Comparison of ENCODE assay signal across 10 cellular contexts in genomic region chr14:92582706-92583452, GRCh38.
DNase-seq lines count a peak whose midpoint lies in the region; ATAC-seq and TF ChIP-seq lines count a peak whose summit lies in the region.
"Had no signal": no experiment of that assay in that cellular context is flagged by ENCODE, and none has a peak within 500 bp of the region (broad histone marks: within the 10 kb centered on the region; RNA-seq: fewer than 3 reads in every experiment).

No MANE protein-coding gene starts in this region.

- H3K4me2 ChIP-seq in GM23248 (ENCODE audit: unreplicated experiment): no peak overlapping the region

- H3K79me2 ChIP-seq in GM23248 (ENCODE audit: insufficient read depth): no peaks in the 10 kb centered on the region

- no peaks in the 10 kb centered on the region for H3K27me3 ChIP-seq in GM23248 (replicated peaks; ENCODE audit: insufficient read depth)

- no peak overlapping the region for H3K4me3 ChIP-seq in GM23248

- CTCF ChIA-PET in activated CD4-positive, alpha-beta memory T cell treated with anti-CD3 and anti-CD28 coated beads, Interleukin-2, amount 10 ng/mL, durations not matched to agents 7 days and 5 days (lab: Charles Lee): no interaction called here

- TF ChIP-seq CTCF in CD14-positive monocyte (IDR thresholded peaks at IDR 0.05): no peak

- no peaks in the 10 kb centered on the region for H3K9me3 ChIP-seq in GM23248 (ENCODE audit: low read depth)

- no peak overlapping the region for H2AFZ ChIP-seq in GM23248

- peaks cover 0 to 6% (median 0%) of the 10 kb centered on the region in 7 donors for H3K9me3 Mint-ChIP-seq in CD14-positive monocyte
- peaks cover 2% of the 10 kb centered on the region for H3K9me3 Mint-ChIP-seq in activated CD4-positive, alpha-beta memory T cell treated with anti-CD3 and anti-CD28 coated beads, Interleukin-2, amount 10 ng/mL, durations not matched to agents 7 days and 5 days
- H3K9me3 Mint-ChIP-seq: brain had no signal

- peaks cover 0 to 4% (median 2%) of the 10 kb centered on the region in 3 donors for H3K27me3 Mint-ChIP-seq in CD14-positive monocyte (ENCODE audit: low read depth in 3 of 3)
- peaks cover 11% of the 10 kb centered on the region for H3K27me3 Mint-ChIP-seq in activated CD4-positive, alpha-beta memory T cell treated with anti-CD3 and anti-CD28 coated beads, Interleukin-2, amount 10 ng/mL, durations not matched to agents 7 days and 5 days

- in situ Hi-C loops in GM23248 (cut with MboI): no loop called here

- no peaks in the 10 kb centered on the region for H4K20me1 ChIP-seq in GM23248 (ENCODE audit: insufficient read depth)

- DNase-seq in CD14-positive monocyte (ENCODE audit: low spot score) (no peak), GM19238 (ENCODE audit: insufficient read length, low spot score) (peak; percentile 42), NCI-H1436 treated with DMSO at 0.1 percent for 48 hours (lab: John Stamatoyannopoulos, UW) (no peak), GM23248 (no peak), kidney glomerular epithelial cell (lab: John Stamatoyannopoulos, UW) (no peak), NCI-H128 (lab: John Stamatoyannopoulos, UW; ENCODE audit: unreplicated experiment) (no peak)
- DNase-seq in activated CD4-positive, alpha-beta memory T cell treated with anti-CD3 and anti-CD28 coated beads, Interleukin-2, amount 10 ng/mL, durations not matched to agents 7 days and 5 days: peak; percentile 41
- DNase-seq: NCI-H1417 treated with DMSO at 0.1 percent for 48 hours had no signal

- POLR2A ChIA-PET in activated CD4-positive, alpha-beta memory T cell treated with anti-CD3 and anti-CD28 coated beads, Interleukin-2, amount 10 ng/mL, durations not matched to agents 7 days and 5 days (lab: Charles Lee): no interaction called here

- peak overlapping the region; percentile 54 to 90 (median 69) for H3K27ac Mint-ChIP-seq in CD14-positive monocyte
- H3K27ac Mint-ChIP-seq in activated CD4-positive, alpha-beta memory T cell treated with anti-CD3 and anti-CD28 coated beads, Interleukin-2, amount 10 ng/mL, durations not matched to agents 7 days and 5 days: peak overlapping the region; percentile 61
- H3K27ac Mint-ChIP-seq: brain had no signal

- peaks cover 1% of the 10 kb centered on the region; the same call in 1 of the 2 replicates for H3K36me3 ChIP-seq in GM23248 (ENCODE audit: low read depth)

- H3K4me3 Mint-ChIP-seq in CD14-positive monocyte: no peak overlapping the region
- no peak overlapping the region for H3K4me3 Mint-ChIP-seq in activated CD4-positive, alpha-beta memory T cell treated with anti-CD3 and anti-CD28 coated beads, Interleukin-2, amount 10 ng/mL, durations not matched to agents 7 days and 5 days
- H3K4me3 Mint-ChIP-seq: brain had no signal

- ATAC-seq in HG03060 (IDR thresholded peaks at IDR 0.05; ENCODE audit: low read depth, unreplicated experiment): peak; percentile 36

- no peaks in the 10 kb centered on the region for H3K9me2 ChIP-seq in GM23248 (ENCODE audit: insufficient read depth)

- H3F3A ChIP-seq in GM23248 (ENCODE audit: insufficient read depth): peaks cover 28% of the 10 kb centered on the region

- intact Hi-C loops in CD14-positive monocyte (cut with micrococcal nuclease): loop anchor here in 1 of 2 donors (10.0 kb wide), 1 partner anchor 72 kb away; no protein-coding TSS in a partner anchor

- peaks cover 50% of the 10 kb centered on the region for H3K4me1 Mint-ChIP-seq in CD14-positive monocyte
- peaks cover 77% of the 10 kb centered on the region for H3K4me1 Mint-ChIP-seq in activated CD4-positive, alpha-beta memory T cell treated with anti-CD3 and anti-CD28 coated beads, Interleukin-2, amount 10 ng/mL, durations not matched to agents 7 days and 5 days
- H3K4me1 Mint-ChIP-seq: brain had no signal

- H3K27ac ChIP-seq in GM23248: no peak overlapping the region

- H3K9ac ChIP-seq in GM23248: no peak overlapping the region

- 93 to 94% methylated on average over 12 of the region's 12 CpGs for WGBS in GM23248 (ENCODE audit: low coverage in 1 of 2, low lambda C conversion rate in 2 of 2, missing lambda C conversion rate in 2 of 2), 2 experiments

- H3K36me3 Mint-ChIP-seq in CD14-positive monocyte: peaks cover 85 to 91% of the 10 kb centered on the region in 2 donors
- H3K36me3 Mint-ChIP-seq in activated CD4-positive, alpha-beta memory T cell treated with anti-CD3 and anti-CD28 coated beads, Interleukin-2, amount 10 ng/mL, durations not matched to agents 7 days and 5 days (ENCODE audit: low read depth): peaks cover 33% of the 10 kb centered on the region
- H3K36me3 Mint-ChIP-seq: brain had no signal

- H3K4me1 ChIP-seq in GM23248 (ENCODE audit: insufficient read depth): peaks cover 32% of the 10 kb centered on the region

Comparison
In these comparisons a context has a peak if more than half of its experiments do, and no peak if none do; other contexts are left out.
1. DNase-seq: peak in GM19238 (single experiment) and activated CD4-positive, alpha-beta memory T cell treated with anti-CD3 and anti-CD28 coated beads, Interleukin-2, amount 10 ng/mL, durations not matched to agents 7 days and 5 days (single experiment); none in CD14-positive monocyte (single experiment), NCI-H1436 treated with DMSO at 0.1 percent for 48 hours (single experiment), GM23248 (single experiment), kidney glomerular epithelial cell (single experiment) and NCI-H128 (single experiment).